1 cellular context compared by ENCODE assay signal in genomic region chr19:6753178-6754031, GRCh38.
TF ChIP-seq lines count a peak whose summit lies in the region.

No MANE protein-coding gene starts in this region.

TF ChIP-seq in HepG2, 621 proteins besides CTCF, POLR2A, EP300 and RAD21 (continued from another document and continues in another):
- 0 out of 2 replicates have a peak, but pooled peaks have one; percentile 31 for TF ChIP-seq E2F2 (CRISPR knock-in tag; IDR thresholded peaks at IDR 0.05; ENCODE audit: borderline replicate concordance)
- no peak for TF ChIP-seq EZH2 (conservative IDR thresholded peaks at IDR 0.05; ENCODE audit: low read depth, low read length)
- no peak; the same call in 1 of the 2 replicates for TF ChIP-seq ESRRA (CRISPR knock-in tag; IDR thresholded peaks at IDR 0.05; ENCODE audit: low read depth)
- TF ChIP-seq ZNF619 (CRISPR knock-in tag; IDR thresholded peaks at IDR 0.05) = 0 out of 2 replicates have a peak, but pooled peaks have one; percentile 69
- TF ChIP-seq RARG (CRISPR knock-in tag; IDR thresholded peaks at IDR 0.05; ENCODE audit: low read depth) = no peak
- peak; percentile 38 for TF ChIP-seq ZNF317 (CRISPR knock-in tag; IDR thresholded peaks at IDR 0.05)
- no peak for TF ChIP-seq KLF9 (CRISPR knock-in tag; IDR thresholded peaks at IDR 0.05; ENCODE audit: low read depth)
- 0 out of 2 replicates have a peak, but pooled peaks have one; percentile 67 for TF ChIP-seq ZNF766 (CRISPR knock-in tag; IDR thresholded peaks at IDR 0.05; ENCODE audit: borderline replicate concordance)
- peak; percentile 84 for TF ChIP-seq STAG1 (CRISPR knock-in tag; IDR thresholded peaks at IDR 0.05)
- no peak for TF ChIP-seq NR3C1 (CRISPR knock-in tag; IDR thresholded peaks at IDR 0.05)
- no peak for TF ChIP-seq CAMTA2 (CRISPR knock-in tag; IDR thresholded peaks at IDR 0.05; ENCODE audit: borderline replicate concordance)
- TF ChIP-seq ZNF552 (CRISPR knock-in tag; IDR thresholded peaks at IDR 0.05; ENCODE audit: borderline replicate concordance) = no peak
- no peak for TF ChIP-seq STAT6 (CRISPR knock-in tag; IDR thresholded peaks at IDR 0.05; ENCODE audit: borderline replicate concordance)
- 0 out of 2 replicates have a peak, but pooled peaks have one; percentile 63 for TF ChIP-seq NFAT5 (CRISPR knock-in tag; IDR thresholded peaks at IDR 0.05)
- no peak for TF ChIP-seq EHMT2 (IDR thresholded peaks at IDR 0.05; ENCODE audit: borderline replicate concordance, low read depth, low read length)
- TF ChIP-seq FOXC1 (CRISPR knock-in tag; IDR thresholded peaks at IDR 0.05; ENCODE audit: borderline replicate concordance) = 0 out of 2 replicates have a peak, but pooled peaks have one; percentile 24
- TF ChIP-seq ATF4 (CRISPR knock-in tag; IDR thresholded peaks at IDR 0.05) = peak in 1 of 2 experiments; percentile 58; a peak in 1 of 4 replicates
- TF ChIP-seq RBAK (CRISPR knock-in tag; IDR thresholded peaks at IDR 0.05) = no peak; the same call in 1 of the 2 replicates
- no peak for TF ChIP-seq ZNF878 (CRISPR knock-in tag; IDR thresholded peaks at IDR 0.05)
- no peak for TF ChIP-seq IRF9 (CRISPR knock-in tag; IDR thresholded peaks at IDR 0.05; ENCODE audit: borderline replicate concordance)
- no peak for TF ChIP-seq ATF1 (CRISPR knock-in tag; IDR thresholded peaks at IDR 0.05)
- TF ChIP-seq ARNT (IDR thresholded peaks at IDR 0.05) = no peak
- TF ChIP-seq ZNF468 (CRISPR knock-in tag; IDR thresholded peaks at IDR 0.05) = 0 out of 2 replicates have a peak, but pooled peaks have one; percentile 44
- TF ChIP-seq XBP1 (CRISPR knock-in tag; IDR thresholded peaks at IDR 0.05) = no peak
- TF ChIP-seq ZNF7 (CRISPR knock-in tag; IDR thresholded peaks at IDR 0.05) = no peak
- TF ChIP-seq ZNF562 (CRISPR knock-in tag; IDR thresholded peaks at IDR 0.05; ENCODE audit: borderline replicate concordance) = no peak
- no peak for TF ChIP-seq ZNF235 (CRISPR knock-in tag; IDR thresholded peaks at IDR 0.05; ENCODE audit: borderline replicate concordance)
- no peak for TF ChIP-seq NCOR1 (IDR thresholded peaks at IDR 0.05; ENCODE audit: borderline replicate concordance, low read length)
- no peak for TF ChIP-seq HMG20B (CRISPR knock-in tag; conservative IDR thresholded peaks at IDR 0.05)
- no peak for TF ChIP-seq SP1 (IDR thresholded peaks at IDR 0.05)
- peak; percentile 85 for TF ChIP-seq SP1 (CRISPR knock-in tag; IDR thresholded peaks at IDR 0.05)
- TF ChIP-seq ZMAT3 (CRISPR knock-in tag; conservative IDR thresholded peaks at IDR 0.05) = no peak; the same call in 1 of the 2 replicates
- TF ChIP-seq ZNF234 (CRISPR knock-in tag; conservative IDR thresholded peaks at IDR 0.05) = no peak
- 0 out of 2 replicates have a peak, but pooled peaks have one; percentile 35 for TF ChIP-seq ZBTB8A (CRISPR knock-in tag; IDR thresholded peaks at IDR 0.05; ENCODE audit: borderline replicate concordance, low read depth)
- TF ChIP-seq ZNF337 (CRISPR knock-in tag; IDR thresholded peaks at IDR 0.05; ENCODE audit: borderline replicate concordance, low read depth) = peak; percentile 86; the same call in 1 of the 2 replicates
- TF ChIP-seq NFYC (CRISPR knock-in tag; IDR thresholded peaks at IDR 0.05) = peak; percentile 46; the same call in 1 of the 2 replicates
- TF ChIP-seq ZNF580 (CRISPR knock-in tag; IDR thresholded peaks at IDR 0.05; ENCODE audit: borderline replicate concordance, low read depth) = peak; percentile 77; the same call in 1 of the 2 replicates
- TF ChIP-seq FOXA3 (CRISPR knock-in tag; IDR thresholded peaks at IDR 0.05) = no peak; the same call in 1 of the 2 replicates
- TF ChIP-seq BCL3 (CRISPR knock-in tag; IDR thresholded peaks at IDR 0.05) = peak; percentile 43; the same call in 1 of the 2 replicates
- TF ChIP-seq NONO (IDR thresholded peaks at IDR 0.05) = no peak
- peak; percentile 95 for TF ChIP-seq NONO (CRISPR knock-in tag; conservative IDR thresholded peaks at IDR 0.05)
- peak; percentile 53; the same call in 1 of the 2 replicates for TF ChIP-seq ZMYM4 (CRISPR knock-in tag; IDR thresholded peaks at IDR 0.05)
- TF ChIP-seq ZNF414 (CRISPR knock-in tag; IDR thresholded peaks at IDR 0.05) = 0 out of 2 replicates have a peak, but pooled peaks have one; percentile 20
- TF ChIP-seq CREM (IDR thresholded peaks at IDR 0.05) = no peak
- no peak for TF ChIP-seq CREM (CRISPR knock-in tag; IDR thresholded peaks at IDR 0.05)
- TF ChIP-seq ZNF12 (CRISPR knock-in tag; IDR thresholded peaks at IDR 0.05) = peak; percentile 71; the same call in 1 of the 2 replicates
- 0 out of 2 replicates have a peak, but pooled peaks have one; percentile 66 for TF ChIP-seq RFXANK (CRISPR knock-in tag; IDR thresholded peaks at IDR 0.05)
